In the genomic region with DNA sequence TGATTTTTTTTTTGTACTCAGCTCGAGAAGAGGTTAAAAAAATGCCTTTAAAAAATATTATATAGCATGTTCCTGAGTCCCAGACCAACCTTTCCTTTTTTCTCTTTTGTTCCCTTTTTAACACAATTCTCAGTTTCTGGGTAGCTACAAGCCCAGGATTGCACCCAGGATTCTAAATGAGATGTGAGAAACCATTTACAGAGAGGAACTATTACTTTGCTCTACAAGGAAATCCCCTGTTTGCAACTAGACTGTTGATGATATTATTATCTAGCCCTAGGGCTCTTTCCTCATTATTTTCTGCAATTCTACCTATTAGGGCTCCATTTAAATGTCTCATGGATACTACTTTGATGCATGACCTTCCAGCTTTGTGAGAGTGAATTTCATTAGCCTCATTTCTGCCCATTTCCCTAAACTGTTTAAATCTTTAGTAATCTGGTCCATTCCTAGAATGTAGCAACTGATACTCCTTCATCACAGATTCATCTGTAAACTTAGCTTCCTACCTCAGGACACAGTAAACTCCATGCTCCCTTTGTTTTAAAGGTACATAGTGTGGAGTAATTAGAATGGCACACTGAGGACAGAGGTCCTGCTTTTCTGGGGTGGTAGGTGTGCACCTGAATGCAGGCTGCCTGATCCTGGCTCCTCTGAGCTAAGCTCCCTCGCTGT, we compare ENCODE assay signal across 14 cellular contexts. TPM values are rescaled to one million over a fixed set of nuclear protein-coding genes. Genes with fewer than 3 reads are reported as not detected.
A peak's percentile ranks its signal among the peaks of the same experiment; 100 is the strongest.
DNase-seq lines count a peak whose midpoint lies in the region; ATAC-seq, FAIRE-seq and TF ChIP-seq lines count a peak whose summit lies in the region.
"Had no signal": no experiment of that assay in that cellular context is flagged by ENCODE, and none has a peak within 500 bp of the region (broad histone marks: within the 10 kb centered on the region; RNA-seq: fewer than 3 reads in every experiment).

No MANE protein-coding gene starts in this region.

- H3K14ac ChIP-seq in trophoblast cell (ENCODE audit: low read length), result no peak overlapping the region

- peaks cover 12% of the 10 kb centered on the region for H3K27me3 Mint-ChIP-seq in T-helper 2 cell treated with Interferon-gamma antibody and Interleukin-4, amounts not matched to agents 5 μg/mL and 100 μg/mL, for 36 hours (ENCODE audit: low read depth)
- H3K27me3 Mint-ChIP-seq in GM23338 (ENCODE audit: insufficient read depth, low read depth, poor library complexity), result peaks cover 4% of the 10 kb centered on the region
- H3K27me3 Mint-ChIP-seq in activated CD4-positive, alpha-beta memory T cell treated with anti-CD3 and anti-CD28 coated beads, Interleukin-2, amount 10 ng/mL, durations not matched to agents 7 days and 5 days, result peaks cover 7% of the 10 kb centered on the region

- no peak overlapping the region for H2BK5ac ChIP-seq in trophoblast cell (ENCODE audit: low read depth, low read length, poor library complexity)

- H3K4ac ChIP-seq in trophoblast cell (ENCODE audit: low read depth, low read length), result no peak overlapping the region

- H3K18ac ChIP-seq in trophoblast cell (ENCODE audit: low read length), result no peak overlapping the region

- no peaks in the 10 kb centered on the region for H3K79me2 ChIP-seq in GM23338 (replicated peaks; ENCODE audit: insufficient read depth)
- no peaks in the 10 kb centered on the region for H3K79me2 ChIP-seq in trophoblast cell (ENCODE audit: control insufficient read depth, insufficient read depth, low read length, poor library complexity)
- H3K79me2 ChIP-seq: hepatocyte had no signal

- no peaks in the 10 kb centered on the region for H3K9me3 Mint-ChIP-seq in T-helper 2 cell treated with Interferon-gamma antibody and Interleukin-4, amounts not matched to agents 5 μg/mL and 100 μg/mL, for 36 hours
- no peaks in the 10 kb centered on the region; the same call in 2 of the 3 replicates for H3K9me3 Mint-ChIP-seq in GM23338
- no peaks in the 10 kb centered on the region for H3K9me3 Mint-ChIP-seq in activated CD4-positive, alpha-beta memory T cell treated with anti-CD3 and anti-CD28 coated beads, Interleukin-2, amount 10 ng/mL, durations not matched to agents 7 days and 5 days

- TF ChIP-seq POLR2A in esophagus muscularis mucosa (IDR thresholded peaks at IDR 0.05; ENCODE audit: low read depth), result no peak

- H3K36me3 ChIP-seq in GM23338 (ENCODE audit: insufficient read depth), result no peaks in the 10 kb centered on the region
- no peaks in the 10 kb centered on the region for H3K36me3 ChIP-seq in trophoblast cell (ENCODE audit: control insufficient read depth in 1 of 2, insufficient read depth in 2 of 2, low read length in 2 of 2)
- H3K36me3 ChIP-seq in esophagus muscularis mucosa, result no peaks in the 10 kb centered on the region
- no peaks in the 10 kb centered on the region for H3K36me3 ChIP-seq in small intestine (ENCODE audit: control insufficient read depth in 2 of 2, insufficient read depth in 2 of 2, low read length in 2 of 2)
- H3K36me3 ChIP-seq: tibial nerve had no signal

- no peak overlapping the region for H2AK5ac ChIP-seq in trophoblast cell (ENCODE audit: low read length)

- H3K4me3 Mint-ChIP-seq in T-helper 2 cell treated with Interferon-gamma antibody and Interleukin-4, amounts not matched to agents 5 μg/mL and 100 μg/mL, for 36 hours, result peak overlapping the region; percentile 41
- H3K4me3 Mint-ChIP-seq in GM23338, result no peak overlapping the region
- H3K4me3 Mint-ChIP-seq in activated CD4-positive, alpha-beta memory T cell treated with anti-CD3 and anti-CD28 coated beads, Interleukin-2, amount 10 ng/mL, durations not matched to agents 7 days and 5 days, result peak overlapping the region; percentile 39

- H3K9me3 ChIP-seq in trophoblast cell (ENCODE audit: insufficient read depth, low read depth, low read length) (no peaks in the 10 kb centered on the region), esophagus muscularis mucosa (no peaks in the 10 kb centered on the region), small intestine (ENCODE audit: control insufficient read depth, low read depth) (no peaks in the 10 kb centered on the region)
- H3K9me3 ChIP-seq: tibial nerve had no signal

- POLR2A ChIA-PET in activated CD4-positive, alpha-beta memory T cell treated with anti-CD3 and anti-CD28 coated beads, Interleukin-2, amount 10 ng/mL, durations not matched to agents 7 days and 5 days (lab: Charles Lee), result interaction anchor here (1.0 to 5.2 kb wide), 4 partner anchors 8 to 398 kb away, joined by 3 to 52 read pairs (median 4); partner anchors contain the start of gene DDX59

- H2BK120ac ChIP-seq in trophoblast cell (ENCODE audit: insufficient read depth, low read length, poor library complexity), result peak overlapping the region; percentile 17

- no peaks in the 10 kb centered on the region for H4K20me1 ChIP-seq in GM23338 (replicated peaks; ENCODE audit: insufficient read depth)

- H3K4me3 ChIP-seq in GM23338 (no peak overlapping the region), trophoblast cell (ENCODE audit: low read depth, low read length) (no peak overlapping the region), esophagus muscularis mucosa (no peak overlapping the region), small intestine (ENCODE audit: low read depth in 1 of 2, low read length in 2 of 2) (no peak overlapping the region)
- H3K4me3 ChIP-seq: hepatocyte, tibial nerve had no signal

- TF ChIP-seq EP300 in esophagus muscularis mucosa (IDR thresholded peaks at IDR 0.05), result no peak

- H3K27ac ChIP-seq in GM23338 (ENCODE audit: low read depth) (no peak overlapping the region), trophoblast cell (ENCODE audit: low read depth, low read length) (no peak overlapping the region), esophagus muscularis mucosa (replicated peaks in 1 of 4) (no peak overlapping the region), small intestine (ENCODE audit: low read depth in 1 of 2, low read length in 1 of 2) (no peak overlapping the region)
- H3K27ac ChIP-seq: hepatocyte, tibial nerve, VCaP had no signal

- peak overlapping the region; percentile 12 for H3K27ac Mint-ChIP-seq in T-helper 2 cell treated with Interferon-gamma antibody and Interleukin-4, amounts not matched to agents 5 μg/mL and 100 μg/mL, for 36 hours
- H3K27ac Mint-ChIP-seq in GM23338, result no peak overlapping the region
- H3K27ac Mint-ChIP-seq in activated CD4-positive, alpha-beta memory T cell treated with anti-CD3 and anti-CD28 coated beads, Interleukin-2, amount 10 ng/mL, durations not matched to agents 7 days and 5 days, result peak overlapping the region; percentile 66

- H3F3A ChIP-seq in GM23338 (replicated peaks; ENCODE audit: low read depth), result no peaks in the 10 kb centered on the region

- WGBS in trophoblast cell (ENCODE audit: extremely low coverage, insufficient coverage, insufficient read length), result no CpG with 5 or more reads among the region's 2 CpGs
- WGBS in esophagus muscularis mucosa, result 87% methylated on average over 2 of the region's 2 CpGs
- 77 to 85% (median 78%) methylated on average over 2 of the region's 2 CpGs for WGBS in small intestine, 3 donors

- no peak overlapping the region for H2BK12ac ChIP-seq in trophoblast cell (ENCODE audit: low read length)

- no peak for FAIRE-seq in small intestine (lab: Jason Lieb, UNC)
- FAIRE-seq: bronchial epithelial cell, HepG2 had no signal

- intact Hi-C loops in esophagus muscularis mucosa (cut with DNase I), result no loop called here

- no peak overlapping the region for H4K12ac ChIP-seq in trophoblast cell (ENCODE audit: low read depth, low read length)

- H4K8ac ChIP-seq in trophoblast cell (ENCODE audit: low read depth, low read length), result no peak overlapping the region

- no peaks in the 10 kb centered on the region for H3K9me2 ChIP-seq in GM23338 (ENCODE audit: insufficient read depth)

- TF ChIP-seq CTCF in GM23338 (conservative IDR thresholded peaks at IDR 0.05; ENCODE audit: low read depth in 2 of 2), result no peak
- TF ChIP-seq CTCF in esophagus muscularis mucosa (IDR thresholded peaks at IDR 0.05), result no peak

- no peak overlapping the region for H3K23ac ChIP-seq in trophoblast cell (ENCODE audit: low read length)

- peaks cover 29% of the 10 kb centered on the region for H3K4me1 Mint-ChIP-seq in T-helper 2 cell treated with Interferon-gamma antibody and Interleukin-4, amounts not matched to agents 5 μg/mL and 100 μg/mL, for 36 hours (ENCODE audit: low read depth)
- peaks cover 13% of the 10 kb centered on the region for H3K4me1 Mint-ChIP-seq in GM23338
- H3K4me1 Mint-ChIP-seq in activated CD4-positive, alpha-beta memory T cell treated with anti-CD3 and anti-CD28 coated beads, Interleukin-2, amount 10 ng/mL, durations not matched to agents 7 days and 5 days, result peaks cover 47% of the 10 kb centered on the region

- no peak overlapping the region for H3K9ac ChIP-seq in trophoblast cell (ENCODE audit: low read length)

- CTCF ChIA-PET in activated CD4-positive, alpha-beta memory T cell treated with anti-CD3 and anti-CD28 coated beads, Interleukin-2, amount 10 ng/mL, durations not matched to agents 7 days and 5 days (lab: Charles Lee), result interaction anchor here (1.0 to 2.1 kb wide), 4 partner anchors 43 to 486 kb away, joined by 3 to 10 read pairs (median 4); partner anchors contain the start of gene DDX59

- H3K27me3 ChIP-seq in GM23338 (ENCODE audit: insufficient read depth) (no peaks in the 10 kb centered on the region), trophoblast cell (ENCODE audit: insufficient read depth, low read length) (no peaks in the 10 kb centered on the region), esophagus muscularis mucosa (no peaks in the 10 kb centered on the region), small intestine (ENCODE audit: control insufficient read depth in 2 of 2, insufficient read depth in 2 of 2, low read length in 2 of 2) (no peaks in the 10 kb centered on the region)
- H3K27me3 ChIP-seq: hepatocyte, tibial nerve had no signal

- H3K79me1 ChIP-seq in trophoblast cell (ENCODE audit: low read length), result peaks cover 7% of the 10 kb centered on the region

- H3K4me1 ChIP-seq in GM23338 (ENCODE audit: insufficient read depth), result no peaks in the 10 kb centered on the region; the same call in 1 of the 2 replicates
- H3K4me1 ChIP-seq in trophoblast cell (ENCODE audit: control insufficient read depth in 1 of 2, insufficient read depth in 2 of 2, low read length in 2 of 2), result peaks cover 3 to 9% of the 10 kb centered on the region in 2 experiments
- H3K4me1 ChIP-seq in esophagus muscularis mucosa, result peaks cover 0 to 9% (median 0%) of the 10 kb centered on the region in 4 donors
- no peaks in the 10 kb centered on the region for H3K4me1 ChIP-seq in small intestine (ENCODE audit: control insufficient read depth in 2 of 2, insufficient read depth in 1 of 2, low read depth in 1 of 2, low read length in 1 of 2)

- no peaks in the 10 kb centered on the region for H3K36me3 Mint-ChIP-seq in T-helper 2 cell treated with Interferon-gamma antibody and Interleukin-4, amounts not matched to agents 5 μg/mL and 100 μg/mL, for 36 hours (ENCODE audit: low read depth)
- H3K36me3 Mint-ChIP-seq in GM23338 (ENCODE audit: low read depth), result no peaks in the 10 kb centered on the region
- peaks cover 4% of the 10 kb centered on the region for H3K36me3 Mint-ChIP-seq in activated CD4-positive, alpha-beta memory T cell treated with anti-CD3 and anti-CD28 coated beads, Interleukin-2, amount 10 ng/mL, durations not matched to agents 7 days and 5 days (ENCODE audit: low read depth)

- H2AFZ ChIP-seq in GM23338 (peak overlapping the region; percentile 86), trophoblast cell (ENCODE audit: insufficient read depth, low read length, poor library complexity) (no peak overlapping the region)
- H2AFZ ChIP-seq: hepatocyte had no signal

- DNase-seq in T-helper 2 cell treated with Interferon-gamma antibody and Interleukin-4, amounts not matched to agents 5 μg/mL and 100 μg/mL, for 36 hours (ENCODE audit: low spot score), result no peak
- DNase-seq in T-helper 2 cell (no peak), GM23338 (ENCODE audit: low spot score) (no peak), trophoblast cell (peak in 1 of 2 donors; percentile 21), dermis blood vessel endothelial cell (no peak), esophagus muscularis mucosa (ENCODE audit: extremely low spot score) (no peak), small intestine (no peak)
- no peak for DNase-seq in activated CD4-positive, alpha-beta memory T cell treated with anti-CD3 and anti-CD28 coated beads, Interleukin-2, amount 10 ng/mL, durations not matched to agents 7 days and 5 days
- DNase-seq: NCI-H510A treated with DMSO at 0.1 percent for 48 hours had no signal

- H4K91ac ChIP-seq in trophoblast cell (ENCODE audit: low read depth, low read length), result peak overlapping the region; percentile 57

- no peak overlapping the region for H3K4me2 ChIP-seq in GM23338
- no peak overlapping the region for H3K4me2 ChIP-seq in trophoblast cell (ENCODE audit: low read length)
- H3K4me2 ChIP-seq: hepatocyte had no signal

- no peak for ATAC-seq in GM23338

RNA-seq across cellular contexts. Expression of gene KIF14, which starts 7.1 kb away (rescaled TPM):
- 22.2 and 23.2 TPM in 2 replicates for total RNA-seq in GM23338 (2014; rRNA removed; shearing (Covaris generic))
- polyA plus RNA-seq in GM23338 (2016; fragmentation: Nextera tagmentation; extraction: Ambion mirVana), result 10.8 and 13.3 TPM in 2 replicates
- 10 to 100 TPM; 28.3 to 30.3 TPM for total RNA-seq in activated CD4-positive, alpha-beta memory T cell treated with anti-CD3 and anti-CD28 coated beads, Interleukin-2, amount 10 ng/mL, durations not matched to agents 7 days and 5 days
- polyA plus RNA-seq in trophoblast cell (2013), result 11.4 and 12.3 TPM in 2 replicates
- total RNA-seq in dermis blood vessel endothelial cell, result 3.1 and 18.0 TPM in 2 replicates
- under 1 TPM in 3 of 4 donors, not detected in 1; under 0.01 to 0.17 (median 0.17) TPM for total RNA-seq in esophagus muscularis mucosa
- 1 to 10 TPM in 1 of 3 donors, under 1 TPM in 1, not detected in 1; 0.22 to 1.9 TPM for polyA plus RNA-seq in small intestine

RNA-seq across cellular contexts. Expression of gene DDX59, which starts 42.0 kb away (rescaled TPM):
- 15.3 and 15.7 TPM in 2 replicates for total RNA-seq in GM23338 (2014; rRNA removed; shearing (Covaris generic))
- polyA plus RNA-seq in GM23338 (2016; fragmentation: Nextera tagmentation; extraction: Ambion mirVana) (12.9 and 14.7 TPM in 2 replicates), small intestine (10 to 100 TPM; 15.4 to 25.7 (median 24.8) TPM)
- 10 to 100 TPM; 32.1 to 34.0 TPM for total RNA-seq in activated CD4-positive, alpha-beta memory T cell treated with anti-CD3 and anti-CD28 coated beads, Interleukin-2, amount 10 ng/mL, durations not matched to agents 7 days and 5 days
- 20.7 and 21.7 TPM in 2 replicates for polyA plus RNA-seq in trophoblast cell (2013)
- total RNA-seq in dermis blood vessel endothelial cell (12.8 and 17.2 TPM in 2 replicates), esophagus muscularis mucosa (10 to 100 TPM; 18.1 to 30.0 (median 21.7) TPM)
